20 cellular contexts compared by ENCODE assay signal in the genomic region with DNA sequence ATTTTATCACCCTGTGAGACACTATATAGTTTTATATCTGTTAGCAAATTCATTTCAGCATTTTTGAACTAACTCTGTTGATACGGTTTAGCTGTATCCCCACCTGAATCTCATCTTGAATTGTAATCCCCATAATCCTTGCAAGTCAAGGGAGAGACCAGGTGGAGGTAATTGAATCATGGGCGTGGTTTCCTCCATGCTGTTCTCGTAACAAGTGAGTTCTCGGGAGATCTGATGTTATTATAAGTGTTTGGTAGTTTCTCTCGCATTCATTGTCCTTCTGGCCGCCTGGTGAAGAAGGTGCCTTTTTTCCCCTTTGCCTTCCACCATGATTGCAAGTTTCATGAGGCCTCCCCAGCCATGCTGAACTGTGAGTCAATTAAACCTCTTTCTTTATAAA. TPM values are rescaled to one million over a fixed set of nuclear protein-coding genes. Genes with fewer than 3 reads are reported as not detected.
"Had no signal": no experiment of that assay in that cellular context is flagged by ENCODE, and none has a peak within 500 bp of the region (broad histone marks: within the 10 kb centered on the region; RNA-seq: fewer than 3 reads in every experiment).

No MANE protein-coding gene starts in this region.

- H3K27ac ChIP-seq: SJSA1, SK-N-MC had no signal

- H3K4me1 ChIP-seq: SJSA1 had no signal

- H3K9me3 ChIP-seq: MG63, SJSA1 had no signal

- H3K27me3 ChIP-seq: SJSA1 had no signal

- H3K4me3 ChIP-seq: MG63, SJSA1, SK-N-MC had no signal

- DNase-seq: IMR-90, Karpas-422, KG1, MG63, NCI-H1092, NCI-H1105 treated with DMSO at 0.1 percent for 48 hours, NCI-H1417 treated with DMSO at 0.1 percent for 48 hours, NCI-H146, NCI-H1694 treated with DMSO at 0.1 percent for 48 hours, NCI-H1930, NCI-H2081 treated with DMSO at 0.1 percent for 48 hours, NCI-H2227 treated with DMSO at 0.1 percent for 48 hours, NCI-H526 treated with DMSO at 0.1 percent for 48 hours, Right ventricle myocardium superior, RPMI8226, SIG-M5 had no signal

- H3K36me3 ChIP-seq: MG63, SJSA1 had no signal

- ATAC-seq: HepG2 had no signal

RNA-seq across cellular contexts. Expression of gene TMC3, which starts 53.2 kb away (rescaled TPM):
- total RNA-seq: HepG2, HT1080, IMR-90, Right ventricle myocardium superior had no signal
- polyA plus RNA-seq: HepG2, IMR-90 had no signal
